ENCODE assay signal across 8 cellular contexts in the genomic region with DNA sequence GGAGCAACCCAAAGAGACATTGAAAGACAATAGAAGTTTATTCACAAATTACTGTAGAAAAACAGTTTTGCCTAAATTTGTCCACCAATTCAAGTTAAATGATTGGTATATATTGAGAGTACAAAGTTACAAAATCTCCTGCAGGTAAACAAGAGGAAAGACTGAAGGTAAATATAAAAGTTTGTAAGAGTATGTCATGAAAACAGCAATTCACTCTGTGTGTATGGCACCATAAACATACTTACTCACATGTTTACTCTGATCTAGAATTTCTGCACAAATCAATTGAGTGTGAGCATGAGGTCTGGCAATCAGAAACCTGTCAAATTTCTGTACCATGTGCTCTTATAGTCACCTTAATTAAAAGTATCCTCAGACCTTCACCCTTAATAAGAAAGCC.
"Had no signal": no experiment of that assay in that cellular context is flagged by ENCODE, and none has a peak within 500 bp of the region (broad histone marks: within the 10 kb centered on the region; RNA-seq: fewer than 3 reads in every experiment).

No MANE protein-coding gene starts in this region.

- H3K27ac ChIP-seq: HL-60 had no signal

- FAIRE-seq: H1, H54, HTR-8/SVneo had no signal

- DNase-seq: H9, HCEC 1CT, KBM-7 had no signal

- ATAC-seq: GM23338 had no signal

- H3K4me3 ChIP-seq: GM23338 had no signal

- H3K4me2 ChIP-seq: GM23338 had no signal
